Comparison of ENCODE assay signal across 8 cellular contexts in the genomic region with DNA sequence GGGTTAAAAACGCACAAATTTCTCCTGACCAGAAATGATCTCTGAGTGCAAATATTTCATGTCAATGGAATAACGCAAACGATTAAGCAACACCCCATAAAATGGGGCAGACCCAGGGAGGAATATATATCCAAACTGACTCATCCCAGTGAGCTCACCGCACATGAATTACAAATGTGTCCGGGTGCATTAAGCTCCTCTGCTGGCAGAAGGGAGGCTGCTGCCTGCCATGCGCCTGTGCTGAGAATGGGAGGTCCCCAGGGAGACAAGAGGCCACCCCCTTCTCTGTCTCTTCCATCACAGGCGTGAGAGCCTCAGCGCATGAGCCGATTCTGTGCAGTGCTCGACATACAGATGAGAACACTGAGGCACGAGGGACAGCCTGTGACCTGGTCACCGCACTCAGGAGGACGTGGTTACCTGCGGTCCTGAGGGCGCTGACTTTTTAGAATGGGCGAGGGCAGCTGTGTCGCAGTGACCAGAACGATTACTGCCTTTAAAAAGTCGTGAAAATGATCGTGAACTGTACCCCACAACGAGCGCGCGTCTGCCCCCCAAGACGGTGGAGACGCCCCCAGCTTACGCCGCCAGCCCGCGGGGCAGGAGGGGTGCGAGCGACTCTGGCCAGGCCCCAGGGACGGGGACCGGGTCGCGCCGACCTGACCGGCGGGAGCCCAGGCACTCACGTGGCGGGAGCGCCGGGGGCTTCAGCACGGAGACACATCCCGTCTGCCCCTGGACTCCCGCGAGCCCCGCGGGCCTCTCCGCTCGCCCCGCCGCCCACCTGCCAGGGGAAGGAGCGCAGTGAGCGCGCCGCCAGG.
A peak's percentile ranks its signal among the peaks of the same experiment; 100 is the strongest.
DNase-seq lines count a peak whose midpoint lies in the region; ATAC-seq and TF ChIP-seq lines count a peak whose summit lies in the region.
"Not testable (repeated sequence)": the region's sequence is repeated elsewhere in the genome, so short reads cannot be mapped to it uniquely, and the experiment has no call there.

No MANE protein-coding gene starts in this region.

- H2AFZ ChIP-seq in PC-9, result not testable (repeated sequence)

- peaks cover 26% of the 10 kb centered on the region for H3K4me1 ChIP-seq in PC-9 (replicated peaks; ENCODE audit: insufficient read depth)
- H3K4me1 ChIP-seq in left lung, result not testable (repeated sequence)

- CTCF ChIA-PET in PC-9 (lab: Charles Lee), result not testable (repeated sequence)

- BruUV-seq in PC-9 (replicated peaks; lab: Mats Ljungman, UMichigan), result TSS peak; percentile 94

- H3K4me3 ChIP-seq in Jurkat, Clone E6-1 (ENCODE audit: low read length), result peak overlapping the region; percentile 64
- H3K4me3 ChIP-seq in PC-9 (peak overlapping the region; percentile 65), left lung (peak overlapping the region; percentile 68 to 73)

- H3K9me3 ChIP-seq in PC-9 (ENCODE audit: insufficient read depth, low read depth); left lung: not testable (repeated sequence)

- H3K4me2 ChIP-seq in PC-9, result peak overlapping the region; percentile 77

- H4K20me1 ChIP-seq in PC-9 (ENCODE audit: insufficient read depth), result not testable (repeated sequence)

- ATAC-seq in GM18867 (IDR thresholded peaks at IDR 0.05; ENCODE audit: unreplicated experiment), result peak; percentile 7
- not testable (repeated sequence) for ATAC-seq in left lung

- H3K27me3 ChIP-seq in PC-9 (ENCODE audit: insufficient read depth, low read depth); left lung: not testable (repeated sequence)

- not testable (repeated sequence) for H3K9me2 ChIP-seq in PC-9 (ENCODE audit: insufficient read depth)

- not testable (repeated sequence) for H3K36me3 ChIP-seq in PC-9 (ENCODE audit: low read depth); left lung

- H3K79me2 ChIP-seq in PC-9 (ENCODE audit: low read depth), result not testable (repeated sequence)

- peak overlapping the region; percentile 39 for H3K27ac ChIP-seq in 22Rv1
- H3K27ac ChIP-seq in PC-9, result peak overlapping the region; percentile 84
- H3K27ac ChIP-seq in left lung, result peak overlapping the region; percentile 69 to 89

- intact Hi-C loops in PC-9 (cut with micrococcal nuclease; ENCODE audit: unreplicated experiment), result loop anchor here (2.0 to 5.0 kb wide), 2 partner anchors 470 to 882 kb away; a partner anchor contains a TSS
- intact Hi-C loops in left lung (cut with DNase I), result not testable (repeated sequence)

- TF ChIP-seq CTCF in 22Rv1 (IDR thresholded peaks at IDR 0.05); PC-9 (conservative IDR thresholded peaks at IDR 0.05); left lung (IDR thresholded peaks at IDR 0.05): not testable (repeated sequence)

- H3F3A ChIP-seq in PC-9 (ENCODE audit: insufficient read depth, low read depth), result peaks cover 11% of the 10 kb centered on the region; the same call in 1 of the 2 replicates

- peak; percentile 65 for DNase-seq in Jurkat, Clone E6-1 (ENCODE audit: low read depth, low spot score)
- DNase-seq in PC-9 (peak; percentile 79 to 90), ecto neural progenitor cell (ENCODE audit: low spot score) (peak; percentile 63), left lung (peak in 1 of 2 donors; percentile 67)
- peak; percentile 82 for DNase-seq in activated CD8-positive, alpha-beta memory T cell treated with anti-CD3 and anti-CD28 coated beads, Interleukin-2, amount 50 U/mL, for 48 hours
- peak; percentile 59 to 61 for DNase-seq in stimulated activated CD4-positive, alpha-beta T cell treated with anti-CD3 and anti-CD28 coated beads, Interleukin-12 subunit alpha, Interleukin-12 subunit beta, amount 100 ng/mL, for 24 hours (ENCODE audit: low read depth in 2 of 2)

- POLR2A ChIA-PET in PC-9 (lab: Charles Lee; ENCODE audit: unreplicated experiment), result interaction anchor here (0.7 kb wide), 1 partner anchor 210 kb away, joined by 5 read pairs; no protein-coding TSS in a partner anchor
